ENCODE assay signal across 9 cellular contexts in the genomic region with DNA sequence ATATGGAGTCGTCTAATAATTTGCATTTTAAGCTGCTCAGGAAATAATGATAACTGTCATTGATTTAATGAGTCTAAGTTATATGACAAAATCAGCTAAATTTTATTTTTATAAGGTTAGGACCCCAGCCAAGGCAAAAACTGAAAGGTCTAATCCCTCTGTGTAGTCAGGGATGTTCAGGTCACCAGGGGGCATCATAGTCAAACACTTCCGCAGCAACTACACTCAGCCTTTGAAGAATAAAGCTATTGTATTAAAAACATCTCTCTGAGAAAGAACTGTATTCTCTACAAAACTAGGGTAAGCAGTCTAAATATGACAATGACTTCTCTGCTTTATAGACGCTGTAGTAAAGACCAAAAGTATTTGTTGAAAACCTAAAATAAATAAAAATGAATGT. TPM values are rescaled to one million over a fixed set of nuclear protein-coding genes. Genes with fewer than 3 reads are reported as not detected.
DNase-seq lines count a peak whose midpoint lies in the region; ATAC-seq and TF ChIP-seq lines count a peak whose summit lies in the region.
"Had no signal": no experiment of that assay in that cellular context is flagged by ENCODE, and none has a peak within 500 bp of the region (broad histone marks: within the 10 kb centered on the region; RNA-seq: fewer than 3 reads in every experiment).

No MANE protein-coding gene starts in this region.

- TF ChIP-seq POLR2A in GM18505 (IDR thresholded peaks at IDR 0.05; ENCODE audit: borderline replicate concordance, extremely low read depth, insufficient read depth, insufficient read length): no peak

- ATAC-seq in GM18505 (IDR thresholded peaks at IDR 0.05; ENCODE audit: unreplicated experiment): no peak

- DNase-seq in DMS53 (lab: John Stamatoyannopoulos, UW): peak; percentile 24
- no peak for DNase-seq in DMS53 treated with DMSO at 0.1 percent for 48 hours (lab: John Stamatoyannopoulos, UW; ENCODE audit: unreplicated experiment)
- peak; percentile 54 for DNase-seq in NCI-H1105 treated with DMSO at 0.1 percent for 48 hours (lab: John Stamatoyannopoulos, UW)
- peak; percentile 38 to 51 for DNase-seq in dermis microvascular lymphatic vessel endothelial cell (ENCODE audit: low read depth in 2 of 2)
- peak in 35 of 56 donors; percentile 0 to 72 (median 24) for DNase-seq in nucleus accumbens (lab: John Stamatoyannopoulos, UW)
- no peak for DNase-seq in NCI-H1930 (lab: John Stamatoyannopoulos, UW)
- no peak for DNase-seq in NCI-H345 treated with DMSO at 0.1 percent for 48 hours (lab: John Stamatoyannopoulos, UW; ENCODE audit: unreplicated experiment)
- DNase-seq: NCI-H446 had no signal

RNA-seq across cellular contexts. Expression of gene INTS14, which starts 15.0 kb away (rescaled TPM):
- 29.8 and 37.4 TPM in 2 replicates for total RNA-seq in dermis microvascular lymphatic vessel endothelial cell

RNA-seq across cellular contexts. Expression of gene SLC24A1, which starts 25.8 kb away (rescaled TPM):
- total RNA-seq in dermis microvascular lymphatic vessel endothelial cell: 21.5 and 24.3 TPM in 2 replicates

Comparison
In these comparisons a context has a peak if more than half of its experiments do, and no peak if none do; other contexts are left out.
1. DNase-seq: peak in DMS53 (single experiment), NCI-H1105 treated with DMSO at 0.1 percent for 48 hours (single experiment), dermis microvascular lymphatic vessel endothelial cell (2 of 2) and nucleus accumbens (35 of 56); none in DMS53 treated with DMSO at 0.1 percent for 48 hours (single experiment), NCI-H1930 (0 of 2) and NCI-H345 treated with DMSO at 0.1 percent for 48 hours (single experiment).